Comparison of ENCODE assay signal across 1 cellular context in genomic region chr1:57137980-57138379, GRCh38.
TF ChIP-seq lines count a peak whose summit lies in the region.

No MANE protein-coding gene starts in this region.

TF ChIP-seq in GM12878, 131 proteins besides CTCF, POLR2A, EP300 and RAD21 (continued from another document and continues in another):
- no peak for TF ChIP-seq PBX3 (IDR thresholded peaks at IDR 0.05; ENCODE audit: insufficient replicate concordance, low read depth, low read length)
- no peak for TF ChIP-seq E2F4 (IDR thresholded peaks at IDR 0.05; ENCODE audit: low read depth, low read length)
- no peak for TF ChIP-seq EED (IDR thresholded peaks at IDR 0.05; ENCODE audit: low read depth)
- no peak for TF ChIP-seq MYC (IDR thresholded peaks at IDR 0.05; ENCODE audit: insufficient read depth, insufficient read length, insufficient replicate concordance, low read length, severe bottlenecking)
- no peak for TF ChIP-seq ETV6 (conservative IDR thresholded peaks at IDR 0.05 in 1 of 2, IDR thresholded peaks at IDR 0.05 in 1 of 2; ENCODE audit: borderline replicate concordance in 1 of 2, low read depth in 1 of 2)
- TF ChIP-seq ZBTB11 (CRISPR knock-in tag; IDR thresholded peaks at IDR 0.05) = no peak
- peak; percentile 71; the same call in 1 of the 2 replicates for TF ChIP-seq BMI1 (IDR thresholded peaks at IDR 0.05; ENCODE audit: borderline replicate concordance)
- no peak for TF ChIP-seq ZZZ3 (IDR thresholded peaks at IDR 0.05; ENCODE audit: control insufficient read depth, insufficient read length, low read depth)
- no peak for TF ChIP-seq SIX5 (IDR thresholded peaks at IDR 0.05; ENCODE audit: low read depth, low read length, severe bottlenecking)
- TF ChIP-seq CHD1 (IDR thresholded peaks at IDR 0.05; ENCODE audit: low read depth, low read length) = no peak
- TF ChIP-seq PAX5 (IDR thresholded peaks at IDR 0.05; ENCODE audit: borderline replicate concordance, low read depth, low read length) = no peak
- no peak for TF ChIP-seq NFXL1 (IDR thresholded peaks at IDR 0.05; ENCODE audit: borderline replicate concordance)
- no peak for TF ChIP-seq RELA (IDR thresholded peaks at IDR 0.05; ENCODE audit: borderline replicate concordance, partially characterized antibody)
- no peak for TF ChIP-seq MEF2A (IDR thresholded peaks at IDR 0.05; ENCODE audit: insufficient read depth, low read depth, low read length)
- TF ChIP-seq PKNOX1 (IDR thresholded peaks at IDR 0.05) = peak; percentile 75
- TF ChIP-seq CUX1 (IDR thresholded peaks at IDR 0.05; ENCODE audit: insufficient replicate concordance, low read depth, low read length) = no peak
- no peak for TF ChIP-seq RB1 (IDR thresholded peaks at IDR 0.05; ENCODE audit: borderline replicate concordance)
- no peak for TF ChIP-seq HCFC1 (IDR thresholded peaks at IDR 0.05; ENCODE audit: low read length)
- TF ChIP-seq CBX5 (IDR thresholded peaks at IDR 0.05; ENCODE audit: low read depth) = no peak
- peak; percentile 90 for TF ChIP-seq DPF2 (IDR thresholded peaks at IDR 0.05)
- TF ChIP-seq BACH1 (IDR thresholded peaks at IDR 0.05; ENCODE audit: borderline replicate concordance) = no peak
- TF ChIP-seq NR2F1 (conservative IDR thresholded peaks at IDR 0.05) = no peak
- no peak for TF ChIP-seq SUPT20H (IDR thresholded peaks at IDR 0.05; ENCODE audit: borderline replicate concordance, control insufficient read depth, low read depth, low read length)
- TF ChIP-seq MTA3 (IDR thresholded peaks at IDR 0.05; ENCODE audit: borderline replicate concordance, low read length) = no peak
- TF ChIP-seq HDAC2 (IDR thresholded peaks at IDR 0.05) = no peak
- TF ChIP-seq HDGF (IDR thresholded peaks at IDR 0.05) = no peak
- no peak for TF ChIP-seq KDM1A (IDR thresholded peaks at IDR 0.05; ENCODE audit: borderline replicate concordance)
- TF ChIP-seq JUND (IDR thresholded peaks at IDR 0.05; ENCODE audit: low read depth, low read length) = no peak
- TF ChIP-seq CHD4 (IDR thresholded peaks at IDR 0.05) = no peak
- peak; percentile 70 for TF ChIP-seq IKZF1 (conservative IDR thresholded peaks at IDR 0.05)
- no peak for TF ChIP-seq ELK1 (IDR thresholded peaks at IDR 0.05; ENCODE audit: low read depth, low read length)
- TF ChIP-seq KAT2A (conservative IDR thresholded peaks at IDR 0.05; ENCODE audit: control insufficient read depth, low read depth, low read length) = no peak
- no peak for TF ChIP-seq CREM (IDR thresholded peaks at IDR 0.05; ENCODE audit: low read depth)
- 0 out of 2 replicates have a peak, but pooled peaks have one; percentile 44 for TF ChIP-seq NBN (IDR thresholded peaks at IDR 0.05)
- TF ChIP-seq REST (IDR thresholded peaks at IDR 0.05; ENCODE audit: low read depth, low read length) = no peak
- TF ChIP-seq HSF1 (IDR thresholded peaks at IDR 0.05; ENCODE audit: low read depth, low read length) = peak; percentile 64; the same call in 1 of the 2 replicates
- no peak for TF ChIP-seq STAT3 (IDR thresholded peaks at IDR 0.05; ENCODE audit: low read depth, low read length)
- no peak for TF ChIP-seq GATAD2B (conservative IDR thresholded peaks at IDR 0.05; ENCODE audit: low read depth)
- no peak for TF ChIP-seq USF1 (IDR thresholded peaks at IDR 0.05; ENCODE audit: borderline replicate concordance, extremely low read length, insufficient read depth, low read depth, low read length)
- peak in 1 of 2 experiments; percentile 22; a peak in 1 of 4 replicates for TF ChIP-seq BHLHE40 (IDR thresholded peaks at IDR 0.05; ENCODE audit: borderline replicate concordance in 1 of 2, low read depth in 2 of 2, low read length in 1 of 2)
